ENCODE assay signal across 21 cellular contexts in genomic region chr15:44064706-44065105, GRCh38.
A peak's percentile ranks its signal among the peaks of the same experiment; 100 is the strongest.
DNase-seq lines count a peak whose midpoint lies in the region; ATAC-seq and TF ChIP-seq lines count a peak whose summit lies in the region.
"Had no signal": no experiment of that assay in that cellular context is flagged by ENCODE, and none has a peak within 500 bp of the region (broad histone marks: within the 10 kb centered on the region; RNA-seq: fewer than 3 reads in every experiment).

No MANE protein-coding gene starts in this region.

- DNase-seq in AG20443 (ENCODE audit: low spot score) (peak; percentile 32), HFF-Myc (ENCODE audit: extremely low read depth, low read depth) (peak; percentile 3), fibroblast of gingiva (ENCODE audit: low read depth) (peak; percentile 45), prostate gland (ENCODE audit: low spot score) (no peak), DMS153 treated with DMSO at 0.1 percent for 48 hours (lab: John Stamatoyannopoulos, UW; ENCODE audit: unreplicated experiment) (no peak)
- DNase-seq: ACHN; BE2C; C1 segment of cervical spinal cord; CD4-positive, CD25-positive, alpha-beta regulatory T cell; CD8-positive, alpha-beta memory T cell; COR-L47; DMS 273 treated with DMSO at 0.1 percent for 48 hours; GDM1; HCEC 1CT; HFFc6; Kasumi-1; KG1 had no signal

- WGBS in prostate gland = 81% methylated on average over 1 of the region's 1 CpG

- no peak overlapping the region for H3K4me3 ChIP-seq in HFF-Myc (replicated peaks; ENCODE audit: low read depth, low read length)
- H3K4me3 ChIP-seq in prostate gland = no peak overlapping the region
- H3K4me3 ChIP-seq: GM23338 had no signal

- no peaks in the 10 kb centered on the region for H3K27me3 ChIP-seq in prostate gland (replicated peaks; ENCODE audit: insufficient read depth)
- H3K27me3 ChIP-seq: BE2C had no signal

- ATAC-seq in GM21528 (IDR thresholded peaks at IDR 0.05; ENCODE audit: low FRiP score, unreplicated experiment) (no peak), HG03354 (IDR thresholded peaks at IDR 0.05; ENCODE audit: poor library complexity, severe bottlenecking, unreplicated experiment) (no peak)
- ATAC-seq: GM23338, HepG2 had no signal

- no peaks in the 10 kb centered on the region for H3K9me3 ChIP-seq in prostate gland
- H3K9me3 ChIP-seq: BE2C had no signal

- no peaks in the 10 kb centered on the region for H3K36me3 ChIP-seq in prostate gland
- H3K36me3 ChIP-seq: BE2C had no signal

- no peak for TF ChIP-seq POLR2A in prostate gland (IDR thresholded peaks at IDR 0.05)

- H3K27ac ChIP-seq in prostate gland = no peak overlapping the region

- H3K4me1 ChIP-seq in prostate gland (replicated peaks) = no peaks in the 10 kb centered on the region
- H3K4me1 ChIP-seq: BE2C had no signal

- intact Hi-C loops in prostate gland (cut with DNase I) = loop anchor here (10.0 kb wide), 1 partner anchor 160 kb away; no protein-coding TSS in a partner anchor

- TF ChIP-seq CTCF in HFF-Myc (IDR thresholded peaks at IDR 0.05; ENCODE audit: low read depth, low read length, missing control alignments) (no peak), prostate gland (IDR thresholded peaks at IDR 0.05) (no peak)

Comparison
In these comparisons a context has a peak if more than half of its experiments do, and no peak if none do; other contexts are left out.
1. DNase-seq: peak in AG20443 (single experiment), HFF-Myc (single experiment) and fibroblast of gingiva (single experiment); none in prostate gland (single experiment) and DMS153 treated with DMSO at 0.1 percent for 48 hours (single experiment).